Comparison of ENCODE assay signal across 3 cellular contexts in genomic region chr6:83551748-83552147, GRCh38. TPM values are rescaled to one million over a fixed set of nuclear protein-coding genes. Genes with fewer than 3 reads are reported as not detected.
"Had no signal": no experiment of that assay in that cellular context is flagged by ENCODE, and none has a peak within 500 bp of the region (broad histone marks: within the 10 kb centered on the region; RNA-seq: fewer than 3 reads in every experiment).

No MANE protein-coding gene starts in this region.

RNA-seq across cellular contexts. Expression of gene PRSS35, which starts 39.4 kb away (rescaled TPM):
- total RNA-seq: thyroid gland, transverse colon, vagina had no signal
